Comparison of ENCODE assay signal across 1 cellular context in genomic region chr7:83040454-83040853, GRCh38.
TF ChIP-seq lines count a peak whose summit lies in the region.

No MANE protein-coding gene starts in this region.

TF ChIP-seq in HepG2, 621 proteins besides CTCF, POLR2A, EP300 and RAD21:
- no peak for TF ChIP-seq MYPOP (CRISPR knock-in tag; IDR thresholded peaks at IDR 0.05)
- TF ChIP-seq ZNF788 (CRISPR knock-in tag; IDR thresholded peaks at IDR 0.05; ENCODE audit: borderline replicate concordance), result no peak
- no peak for TF ChIP-seq MTERF4 (CRISPR knock-in tag; IDR thresholded peaks at IDR 0.05)
- TF ChIP-seq ZNF790 (CRISPR knock-in tag; IDR thresholded peaks at IDR 0.05; ENCODE audit: borderline replicate concordance), result no peak
- TF ChIP-seq CENPBD1 (CRISPR knock-in tag; IDR thresholded peaks at IDR 0.05; ENCODE audit: borderline replicate concordance, low read depth), result no peak
- TF ChIP-seq ZNF430 (CRISPR knock-in tag; IDR thresholded peaks at IDR 0.05), result no peak
- TF ChIP-seq RBAK (CRISPR knock-in tag; IDR thresholded peaks at IDR 0.05), result no peak
- TF ChIP-seq WIZ (CRISPR knock-in tag; IDR thresholded peaks at IDR 0.05), result no peak
- TF ChIP-seq ZNF619 (CRISPR knock-in tag; IDR thresholded peaks at IDR 0.05), result no peak
- no peak for TF ChIP-seq GTF2F1 (IDR thresholded peaks at IDR 0.05; ENCODE audit: low read length)
- no peak for TF ChIP-seq PBX3 (CRISPR knock-in tag; IDR thresholded peaks at IDR 0.05; ENCODE audit: borderline replicate concordance)
